8 cellular contexts compared by ENCODE assay signal in the genomic region with DNA sequence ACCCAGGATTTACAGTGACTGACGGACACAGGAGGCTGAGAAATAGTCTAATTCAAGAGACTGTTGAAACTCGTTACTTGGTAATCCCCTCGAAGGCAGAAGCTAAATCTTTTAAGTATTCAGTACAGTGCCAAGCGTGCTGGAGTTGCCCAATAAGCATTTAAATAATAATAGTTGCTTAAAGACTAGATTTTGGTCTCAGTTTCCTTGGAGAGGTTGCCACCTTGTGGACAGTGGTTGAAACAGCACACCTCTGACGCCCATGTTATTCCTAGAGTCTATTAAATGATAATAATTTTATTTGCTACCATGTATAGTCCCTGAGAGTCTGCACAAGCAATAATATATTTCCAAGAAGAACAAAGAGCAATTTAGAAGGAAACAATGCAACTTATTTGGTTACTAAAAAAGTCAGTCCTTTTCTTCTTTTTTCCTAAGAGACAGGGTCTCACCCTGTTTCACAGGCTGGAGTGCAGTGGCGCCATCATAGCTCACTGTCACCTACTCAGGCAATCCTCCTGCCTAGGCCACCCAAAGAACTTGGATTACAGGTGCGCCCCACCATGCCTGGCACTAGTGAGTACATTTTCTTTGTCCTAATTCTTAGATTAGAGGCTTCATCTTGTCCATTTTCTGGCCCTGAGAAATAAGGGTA.
DNase-seq lines count a peak whose midpoint lies in the region; ATAC-seq and TF ChIP-seq lines count a peak whose summit lies in the region.

No MANE protein-coding gene starts in this region.

- no peak overlapping the region for H3K27ac Mint-ChIP-seq in stimulated activated naive CD8-positive, alpha-beta T cell treated with anti-CD3 and anti-CD28 coated beads, Interleukin-15, amount 100 ng/mL, for 72 hours

- H3K4me1 ChIP-seq in lung (ENCODE audit: control insufficient read depth in 2 of 2, insufficient read depth in 2 of 2, low read length in 2 of 2) = no peaks in the 10 kb centered on the region

- WGBS in lung, 2 donors = 40 to 46% methylated on average over 7 of the region's 7 CpGs

- peak; percentile 77 for TF ChIP-seq CTCF in lung (IDR thresholded peaks at IDR 0.05; ENCODE audit: control extremely low read depth, extremely low read depth)

- H3K4me1 Mint-ChIP-seq in stimulated activated naive CD8-positive, alpha-beta T cell treated with anti-CD3 and anti-CD28 coated beads, Interleukin-15, amount 100 ng/mL, for 72 hours = no peaks in the 10 kb centered on the region

- no peaks in the 10 kb centered on the region for H3K9me3 ChIP-seq in lung (ENCODE audit: control insufficient read depth in 2 of 2, insufficient read depth in 1 of 2, low read length in 1 of 2)

- H3K27ac ChIP-seq in lung (ENCODE audit: low read depth in 1 of 2, low read length in 1 of 2) = no peak overlapping the region

- H3K36me3 ChIP-seq in lung (ENCODE audit: control insufficient read depth in 2 of 2, insufficient read depth in 2 of 2, low read length in 2 of 2) = no peaks in the 10 kb centered on the region

- DNase-seq in DMS79 (lab: John Stamatoyannopoulos, UW) = peak; percentile 26
- peak; percentile 62 for DNase-seq in H4 (ENCODE audit: low spot score)
- peak; percentile 55 for DNase-seq in NCI-H1694 treated with DMSO at 0.1 percent for 48 hours (lab: John Stamatoyannopoulos, UW)
- DNase-seq in UCSD-AML1 (lab: John Stamatoyannopoulos, UW; ENCODE audit: unreplicated experiment) = peak; percentile 10
- DNase-seq in dermis blood vessel endothelial cell = peak; percentile 92
- DNase-seq in lung (ENCODE audit: low spot score) = peak; percentile 49
- peak; percentile 42 to 44 for DNase-seq in stimulated activated naive CD8-positive, alpha-beta T cell treated with anti-CD3 and anti-CD28 coated beads, Interleukin-15, amount 100 ng/mL, for 72 hours
- no peak for DNase-seq in GM19240 (ENCODE audit: insufficient read length, low spot score)

- no peak overlapping the region for H3K4me3 Mint-ChIP-seq in stimulated activated naive CD8-positive, alpha-beta T cell treated with anti-CD3 and anti-CD28 coated beads, Interleukin-15, amount 100 ng/mL, for 72 hours

- no peak overlapping the region for H3K4me3 ChIP-seq in lung

- peaks cover 45% of the 10 kb centered on the region for H3K27me3 Mint-ChIP-seq in stimulated activated naive CD8-positive, alpha-beta T cell treated with anti-CD3 and anti-CD28 coated beads, Interleukin-15, amount 100 ng/mL, for 72 hours

- H3K9me3 Mint-ChIP-seq in stimulated activated naive CD8-positive, alpha-beta T cell treated with anti-CD3 and anti-CD28 coated beads, Interleukin-15, amount 100 ng/mL, for 72 hours = no peaks in the 10 kb centered on the region

- no peak for ATAC-seq in lung (ENCODE audit: insufficient read depth, low FRiP score)
- no peak for ATAC-seq in stimulated activated naive CD8-positive, alpha-beta T cell treated with anti-CD3 and anti-CD28 coated beads, Interleukin-15, amount 100 ng/mL, for 72 hours

- H3K27me3 ChIP-seq in lung (ENCODE audit: control insufficient read depth, insufficient read depth) = no peaks in the 10 kb centered on the region
